In genomic region chr11:116993599-116993998, GRCh38 we compare ENCODE assay signal across 7 cellular contexts.
DNase-seq lines count a peak whose midpoint lies in the region; TF ChIP-seq lines count a peak whose summit lies in the region.

No MANE protein-coding gene starts in this region.

- H3K27ac ChIP-seq in DOHH2 (ENCODE audit: low read depth, low read length) (no peak overlapping the region), dorsolateral prefrontal cortex (peak overlapping the region in 57 of 59 donors; percentile 30 to 96 (median 81))

- H3K27ac Mint-ChIP-seq in nephron progenitor cell = peak overlapping the region; percentile 88

- H3K4me1 Mint-ChIP-seq in nephron progenitor cell = peaks cover 42% of the 10 kb centered on the region

- H3K4me3 ChIP-seq in DOHH2 (ENCODE audit: low read length) = no peak overlapping the region
- peak overlapping the region in 37 of 59 donors; percentile 2 to 46 (median 25) for H3K4me3 ChIP-seq in dorsolateral prefrontal cortex

- H3K4me1 ChIP-seq in DOHH2 (ENCODE audit: control insufficient read depth, low read length) = peaks cover 13% of the 10 kb centered on the region

- no peaks in the 10 kb centered on the region for H3K9me2 ChIP-seq in DOHH2 (replicated peaks; ENCODE audit: control insufficient read depth, low read length)

- DNase-seq in NCI-H2227 treated with DMSO at 0.1 percent for 48 hours (lab: John Stamatoyannopoulos, UW) = peak; percentile 36
- peak in 1 of 10 donors; percentile 25 for DNase-seq in dorsolateral prefrontal cortex
- DNase-seq in nephron progenitor cell = no peak
- DNase-seq in GF-D8 (lab: John Stamatoyannopoulos, UW) = no peak
- no peak for DNase-seq in NCI-H226
- no peak for DNase-seq in NCI-H510A treated with DMSO at 0.1 percent for 48 hours (lab: John Stamatoyannopoulos, UW)

- H3K36me3 ChIP-seq in DOHH2 (ENCODE audit: control insufficient read depth, low read length) = no peaks in the 10 kb centered on the region

- H4K20me1 ChIP-seq in DOHH2 (ENCODE audit: control insufficient read depth, insufficient read depth, low read depth, low read length) = no peaks in the 10 kb centered on the region; the same call in 1 of the 2 replicates

- no peaks in the 10 kb centered on the region for H3K9me3 Mint-ChIP-seq in nephron progenitor cell

- no peak overlapping the region for H3K4me3 Mint-ChIP-seq in nephron progenitor cell

- no peak for TF ChIP-seq CTCF in DOHH2 (IDR thresholded peaks at IDR 0.05; ENCODE audit: low read depth, low read length, poor library complexity, severe bottlenecking)
- TF ChIP-seq CTCF in dorsolateral prefrontal cortex (IDR thresholded peaks at IDR 0.05 in 54 of 56, conservative IDR thresholded peaks at IDR 0.05 in 2 of 56; ENCODE audit: low read depth in 1 of 56, partially characterized antibody in 56 of 56) = no peak
- TF ChIP-seq CTCF in nephron progenitor cell (IDR thresholded peaks at IDR 0.05) = no peak

- no peaks in the 10 kb centered on the region for H3K27me3 Mint-ChIP-seq in nephron progenitor cell (ENCODE audit: low read depth, poor library complexity)

- peak overlapping the region; percentile 32 for H3K4me2 ChIP-seq in DOHH2 (ENCODE audit: low read length)

- no peaks in the 10 kb centered on the region for H3K36me3 Mint-ChIP-seq in nephron progenitor cell (ENCODE audit: low read depth)

- H3F3A ChIP-seq in DOHH2 (ENCODE audit: control insufficient read depth, insufficient read depth) = peaks cover 3% of the 10 kb centered on the region; the same call in 1 of the 2 replicates

- H3K27me3 ChIP-seq in DOHH2 (ENCODE audit: control insufficient read depth, low read length) (no peaks in the 10 kb centered on the region), dorsolateral prefrontal cortex (no peaks in the 10 kb centered on the region)

- H3K9me3 ChIP-seq in DOHH2 (ENCODE audit: control insufficient read depth, insufficient read depth, low read length) = no peaks in the 10 kb centered on the region

- intact Hi-C loops in dorsolateral prefrontal cortex (cut with DNase I) = no loop called here

- peaks cover 69% of the 10 kb centered on the region for H3K79me2 ChIP-seq in DOHH2 (ENCODE audit: control insufficient read depth, low read length)
